9 cellular contexts compared by ENCODE assay signal in the genomic region with DNA sequence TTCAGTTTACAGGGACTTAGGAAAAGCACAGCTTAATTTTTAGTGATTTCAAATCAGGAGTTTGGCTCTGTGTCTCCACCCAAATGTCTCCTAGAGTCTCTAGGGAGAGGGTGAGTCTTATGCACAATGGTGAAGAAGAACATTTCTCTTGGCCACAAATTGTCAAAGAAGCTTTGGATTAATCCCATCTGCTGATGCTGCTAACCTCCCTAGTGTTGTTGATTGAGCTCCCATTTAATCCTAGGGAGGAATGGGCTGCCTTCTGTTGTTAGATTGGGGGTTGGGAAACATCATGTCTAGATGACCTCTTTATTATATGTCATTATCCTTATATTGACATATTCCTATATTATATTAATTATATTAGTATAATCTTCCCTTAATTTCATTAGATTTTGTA. TPM values are rescaled to one million over a fixed set of nuclear protein-coding genes. Genes with fewer than 3 reads are reported as not detected.
"Had no signal": no experiment of that assay in that cellular context is flagged by ENCODE, and none has a peak within 500 bp of the region (broad histone marks: within the 10 kb centered on the region; RNA-seq: fewer than 3 reads in every experiment).

No MANE protein-coding gene starts in this region.

- DNase-seq: H9, HCEC 1CT, IMR-90 had no signal

- H3K4me3 ChIP-seq: GM23338, K562 had no signal

- FAIRE-seq: H1, H54, HTR-8/SVneo, K562 had no signal

- H3K27ac Mint-ChIP-seq: GM23338, H9 had no signal

- H3K4me3 Mint-ChIP-seq: GM23338, H9 had no signal

- ATAC-seq: GM23338, K562 had no signal

- H3K9me3 Mint-ChIP-seq: GM23338 had no signal

RNA-seq across cellular contexts. Expression of a gene that starts 50.0 kb away (rescaled TPM):
- total RNA-seq: H9, HT-29, IMR-90 had no signal
- polyA plus RNA-seq: GM23338, IMR-90 had no signal
